Comparison of ENCODE assay signal across 8 cellular contexts in the genomic region with DNA sequence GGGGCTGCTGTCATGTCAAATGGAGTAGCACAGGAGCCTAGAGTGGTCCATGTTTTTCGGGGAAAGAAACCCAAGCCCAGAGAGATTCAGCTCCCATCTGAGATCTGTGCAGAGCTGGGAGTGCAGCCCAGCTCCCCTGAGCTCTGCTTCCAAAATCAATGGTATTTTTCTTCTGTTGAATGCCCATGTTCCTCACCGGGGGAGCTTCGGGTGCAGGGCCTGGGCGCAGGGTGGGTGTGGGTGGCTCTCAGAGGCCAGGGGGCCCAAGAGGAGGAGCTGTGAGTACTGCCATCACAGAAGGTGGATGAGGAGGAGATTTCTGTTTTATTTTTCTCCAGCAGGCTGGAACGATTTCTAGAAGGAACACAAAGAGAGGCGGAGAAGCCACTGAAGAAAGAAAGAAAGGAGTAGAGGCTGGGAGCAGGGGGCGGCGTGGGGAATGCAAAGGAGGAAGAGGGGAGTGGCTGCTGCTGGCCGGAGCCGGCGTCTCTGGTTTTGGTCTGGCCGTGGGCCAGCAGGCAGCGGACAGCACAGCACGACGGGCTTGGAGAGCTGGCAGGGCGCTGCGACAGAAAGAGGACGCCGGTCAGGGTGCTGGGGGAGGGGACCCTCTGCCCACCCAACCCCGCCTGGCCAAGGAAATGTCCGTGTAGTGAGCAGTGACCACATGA.
A peak's percentile ranks its signal among the peaks of the same experiment; 100 is the strongest.
DNase-seq lines count a peak whose midpoint lies in the region; ATAC-seq, FAIRE-seq and TF ChIP-seq lines count a peak whose summit lies in the region.
"Had no signal": no experiment of that assay in that cellular context is flagged by ENCODE, and none has a peak within 500 bp of the region (broad histone marks: within the 10 kb centered on the region; RNA-seq: fewer than 3 reads in every experiment).

No MANE protein-coding gene starts in this region.

- no peak overlapping the region for H2AFZ ChIP-seq in HepG2 (ENCODE audit: low read length)

- peak overlapping the region; percentile 70 for H3K4me2 ChIP-seq in HepG2 (ENCODE audit: low read depth, low read length)

- no peak for TF ChIP-seq EP300 in HepG2 (IDR thresholded peaks at IDR 0.05; ENCODE audit: low read depth in 2 of 2, low read length in 2 of 2)
- no peak for TF ChIP-seq EP300 in HepG2 (CRISPR knock-in tag; IDR thresholded peaks at IDR 0.05; ENCODE audit: borderline replicate concordance)

- CTCF ChIA-PET in HepG2 (lab: Yijun Ruan, JAX; ENCODE audit: low intra/inter-chr PET ratio, low total read pairs): interaction anchor here (1.0 to 3.4 kb wide), 7 partner anchors 26 to 275 kb away, joined by 3 to 61 read pairs (median 19); no protein-coding TSS in a partner anchor

- H3K79me2 ChIP-seq in HepG2 (ENCODE audit: insufficient read depth, low read length): no peaks in the 10 kb centered on the region

- intact Hi-C loops in HepG2 (cut with micrococcal nuclease; ENCODE audit: unreplicated experiment): loop anchor here (2.0 kb wide), 2 partner anchors 47 to 135 kb away; no protein-coding TSS in a partner anchor
- intact Hi-C loops in tibial artery (cut with DNase I; ENCODE audit: low total_unique reads): loop anchor here (10.0 kb wide), 1 partner anchor 55 kb away; no protein-coding TSS in a partner anchor

- POLR2A ChIA-PET in HepG2 (lab: Yijun Ruan, JAX): interaction anchor here (1.0 to 1.2 kb wide), 2 partner anchors 85 to 134 kb away, joined by 3 to 4 read pairs; no protein-coding TSS in a partner anchor

- no peak for TF ChIP-seq CTCF in LNCaP clone FGC (IDR thresholded peaks at IDR 0.05; ENCODE audit: control insufficient read depth, extremely low read depth, insufficient read depth)
- no peak for TF ChIP-seq CTCF in bronchial epithelial cell (IDR thresholded peaks at IDR 0.05; ENCODE audit: insufficient read depth, low read length, severe bottlenecking)
- TF ChIP-seq CTCF in HepG2 (CRISPR knock-in tag; IDR thresholded peaks at IDR 0.05): no peak
- no peak for TF ChIP-seq CTCF in tibial artery (IDR thresholded peaks at IDR 0.05)

- WGBS in HepG2 (ENCODE audit: low lambda C conversion rate): 3% methylated on average over 20 of the region's 21 CpGs

- H4K20me1 ChIP-seq in HepG2 (ENCODE audit: insufficient read depth, low read length): no peaks in the 10 kb centered on the region

- BruUV-seq in HepG2 (replicated peaks; lab: Mats Ljungman, UMichigan): no TSS peak

- no peak overlapping the region for H3K9ac ChIP-seq in HepG2 (ENCODE audit: insufficient read depth, low read depth, low read length)

- H3K4me1 ChIP-seq in HepG2 (ENCODE audit: insufficient read depth, low read length) (peaks cover 28% of the 10 kb centered on the region), tibial artery (peaks cover 0 to 38% (median 25%) of the 10 kb centered on the region in 4 donors)

- no peak for TF ChIP-seq POLR2A in HepG2 (IDR thresholded peaks at IDR 0.05; ENCODE audit: insufficient read depth in 1 of 2, low read depth in 2 of 2, low read length in 2 of 2)

- no peak for TF ChIP-seq RAD21 in HepG2 (CRISPR knock-in tag; IDR thresholded peaks at IDR 0.05)

- in situ Hi-C loops in HepG2 (cut with HindIII; ENCODE audit: extremely low pct_ligation_motif_present, low pct_unique_long_range_greater_than_20kb): loop anchor here (10.0 kb wide), 1 partner anchor 215 kb away; no protein-coding TSS in a partner anchor

- H3K4me3 ChIP-seq in LNCaP clone FGC (ENCODE audit: low read depth, low read length) (peak overlapping the region; percentile 10; the same call in 1 of the 2 replicates), bronchial epithelial cell (ENCODE audit: low read depth, low read length) (no peak overlapping the region), HepG2 (replicated peaks in 1 of 3; ENCODE audit: insufficient read depth in 1 of 3, low read depth in 2 of 3, low read length in 3 of 3) (peak overlapping the region in 1 of 3 experiments; percentile 51; a peak in 2 of 6 replicates), tibial artery (peak overlapping the region; percentile 31 to 44)

- FAIRE-seq in bronchial epithelial cell (lab: Jason Lieb, UNC) (no peak), HepG2 (lab: Jason Lieb, UNC) (no peak)

- H3K9me3 ChIP-seq in HepG2 (ENCODE audit: low read length): peaks cover 5% of the 10 kb centered on the region; the same call in 1 of the 2 replicates
- H3K9me3 ChIP-seq in tibial artery: no peaks in the 10 kb centered on the region

- DNase-seq in LNCaP clone FGC (ENCODE audit: low read depth): no peak
- peak; percentile 8 for DNase-seq in bronchial epithelial cell (ENCODE audit: low read depth)
- no peak for DNase-seq in HepG2 (ENCODE audit: low spot score)
- DNase-seq in tibial artery: peak; percentile 63 to 83
- no peak for DNase-seq in NOMO-1 (lab: John Stamatoyannopoulos, UW; ENCODE audit: unreplicated experiment in 2 of 2)
- no peak for DNase-seq in NCI-H2081 treated with DMSO at 0.1 percent for 48 hours (lab: John Stamatoyannopoulos, UW)
- DNase-seq: nephron progenitor cell had no signal

- peak; percentile 68 for ATAC-seq in HepG2
- no peak for ATAC-seq in HG02642 (IDR thresholded peaks at IDR 0.05; ENCODE audit: poor library complexity, unreplicated experiment)

- H3K27me3 ChIP-seq in bronchial epithelial cell (ENCODE audit: control insufficient read depth, insufficient read depth, low read length) (no peaks in the 10 kb centered on the region), HepG2 (ENCODE audit: control insufficient read depth in 1 of 2, insufficient read depth in 2 of 2, low read length in 2 of 2) (peaks cover 0 to 6% of the 10 kb centered on the region in 2 experiments; a peak in 2 of 5 replicates), tibial artery (no peaks in the 10 kb centered on the region)

- H3K27ac ChIP-seq in HepG2 (ENCODE audit: extremely low read length, insufficient read depth, low read length) (no peak overlapping the region), tibial artery (peak overlapping the region; percentile 60 to 73)

- H3K36me3 ChIP-seq in bronchial epithelial cell (ENCODE audit: control insufficient read depth, insufficient read depth, low read length) (no peaks in the 10 kb centered on the region), HepG2 (replicated peaks in 1 of 2; ENCODE audit: control insufficient read depth in 1 of 2, insufficient read depth in 2 of 2, low read length in 2 of 2) (no peaks in the 10 kb centered on the region), tibial artery (no peaks in the 10 kb centered on the region)

TF ChIP-seq in HepG2, 621 proteins besides CTCF, POLR2A, EP300 and RAD21:
- no peak for TF ChIP-seq NR1H2 (CRISPR knock-in tag; IDR thresholded peaks at IDR 0.05; ENCODE audit: borderline replicate concordance, low read depth)
- TF ChIP-seq ZNF883 (CRISPR knock-in tag; IDR thresholded peaks at IDR 0.05; ENCODE audit: not compliant biosample characterization): no peak
- peak; percentile 77 for TF ChIP-seq ZNF121 (CRISPR knock-in tag; IDR thresholded peaks at IDR 0.05)
- TF ChIP-seq, protein P1, sequence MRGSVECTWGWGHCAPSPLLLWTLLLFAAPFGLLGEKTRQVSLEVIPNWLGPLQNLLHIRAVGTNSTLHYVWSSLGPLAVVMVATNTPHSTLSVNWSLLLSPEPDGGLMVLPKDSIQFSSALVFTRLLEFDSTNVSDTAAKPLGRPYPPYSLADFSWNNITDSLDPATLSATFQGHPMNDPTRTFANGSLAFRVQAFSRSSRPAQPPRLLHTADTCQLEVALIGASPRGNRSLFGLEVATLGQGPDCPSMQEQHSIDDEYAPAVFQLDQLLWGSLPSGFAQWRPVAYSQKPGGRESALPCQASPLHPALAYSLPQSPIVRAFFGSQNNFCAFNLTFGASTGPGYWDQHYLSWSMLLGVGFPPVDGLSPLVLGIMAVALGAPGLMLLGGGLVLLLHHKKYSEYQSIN (CRISPR knock-in tag; IDR thresholded peaks at IDR 0.05; ENCODE audit: borderline replicate concordance): no peak
- peak; percentile 50; the same call in 1 of the 2 replicates for TF ChIP-seq ZNF768 (CRISPR knock-in tag; IDR thresholded peaks at IDR 0.05)
- 0 out of 2 replicates have a peak, but pooled peaks have one; percentile 13 for TF ChIP-seq ZNF619 (CRISPR knock-in tag; IDR thresholded peaks at IDR 0.05)

Comparison
In these comparisons a context has a peak if more than half of its experiments do, and no peak if none do; other contexts are left out.
1. DNase-seq: peak in bronchial epithelial cell (single experiment) and tibial artery (2 of 2); none in LNCaP clone FGC (single experiment), HepG2 (single experiment), NOMO-1 (0 of 2) and NCI-H2081 treated with DMSO at 0.1 percent for 48 hours (single experiment).